Comparison of ENCODE assay signal across 10 cellular contexts in the genomic region with DNA sequence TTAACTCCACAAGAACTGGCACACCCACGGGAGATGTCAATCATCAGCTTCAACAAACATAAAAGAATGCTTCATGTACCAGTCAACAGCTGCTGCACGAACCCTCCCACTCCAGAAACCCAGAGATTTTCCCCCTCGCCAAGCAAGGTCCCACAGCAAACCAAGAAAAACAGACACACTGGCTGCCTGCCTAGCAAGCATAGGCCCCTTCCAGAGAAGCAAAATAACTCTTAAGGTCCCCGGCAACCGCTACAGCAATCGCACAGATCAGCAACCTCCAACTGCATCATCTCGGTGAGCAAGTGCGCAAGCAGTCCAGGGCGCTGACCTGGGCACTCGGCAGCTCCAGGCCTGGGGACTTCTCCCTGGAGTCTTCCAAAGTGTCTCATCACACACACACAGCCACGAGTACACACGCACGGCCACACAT.
DNase-seq lines count a peak whose midpoint lies in the region; ATAC-seq and TF ChIP-seq lines count a peak whose summit lies in the region.
"Had no signal": no experiment of that assay in that cellular context is flagged by ENCODE, and none has a peak within 500 bp of the region (broad histone marks: within the 10 kb centered on the region; RNA-seq: fewer than 3 reads in every experiment).

No MANE protein-coding gene starts in this region.

- no peak for TF ChIP-seq CTCF in endothelial cell (IDR thresholded peaks at IDR 0.05; ENCODE audit: unreplicated experiment)
- no peak for TF ChIP-seq CTCF in nephron (IDR thresholded peaks at IDR 0.05; ENCODE audit: unreplicated experiment in 3 of 3)
- no peak for TF ChIP-seq CTCF in uterus (IDR thresholded peaks at IDR 0.05)
- TF ChIP-seq CTCF in left lung (IDR thresholded peaks at IDR 0.05) = no peak

- H3K4me1 ChIP-seq in uterus = peaks cover 14 to 18% of the 10 kb centered on the region in 2 donors
- peaks cover 6% of the 10 kb centered on the region in 2 donors for H3K4me1 ChIP-seq in left lung
- H3K4me1 ChIP-seq: breast epithelium had no signal

- H3K27ac Mint-ChIP-seq in activated naive CD8-positive, alpha-beta T cell = peak overlapping the region; percentile 55
- no peak overlapping the region for H3K27ac Mint-ChIP-seq in activated naive CD8-positive, alpha-beta T cell treated with anti-CD3 and anti-CD28 coated beads, Interleukin-2, amount 50 U/mL, for 24 hours
- H3K27ac Mint-ChIP-seq in endothelial cell (ENCODE audit: unreplicated experiment) = peak overlapping the region; percentile 22
- H3K27ac Mint-ChIP-seq in nephron = peak overlapping the region; percentile 83 to 86 (median 83)

- H3K27me3 Mint-ChIP-seq in activated naive CD8-positive, alpha-beta T cell = no peaks in the 10 kb centered on the region
- H3K27me3 Mint-ChIP-seq in activated naive CD8-positive, alpha-beta T cell treated with anti-CD3 and anti-CD28 coated beads, Interleukin-2, amount 50 U/mL, for 24 hours = no peaks in the 10 kb centered on the region
- H3K27me3 Mint-ChIP-seq in endothelial cell (ENCODE audit: unreplicated experiment) = peaks cover 16% of the 10 kb centered on the region
- no peaks in the 10 kb centered on the region for H3K27me3 Mint-ChIP-seq in nephron (ENCODE audit: low read depth)

- H3K9me3 Mint-ChIP-seq in activated naive CD8-positive, alpha-beta T cell (ENCODE audit: low read depth) = no peaks in the 10 kb centered on the region
- H3K9me3 Mint-ChIP-seq in activated naive CD8-positive, alpha-beta T cell treated with anti-CD3 and anti-CD28 coated beads, Interleukin-2, amount 50 U/mL, for 24 hours = no peaks in the 10 kb centered on the region
- no peaks in the 10 kb centered on the region for H3K9me3 Mint-ChIP-seq in endothelial cell (ENCODE audit: unreplicated experiment)
- H3K9me3 Mint-ChIP-seq in nephron = no peaks in the 10 kb centered on the region

- H3K27ac ChIP-seq in uterus (peak overlapping the region; percentile 79 to 80), left lung (no peak overlapping the region)

- H3K36me3 Mint-ChIP-seq in activated naive CD8-positive, alpha-beta T cell = no peaks in the 10 kb centered on the region
- peaks cover 38% of the 10 kb centered on the region for H3K36me3 Mint-ChIP-seq in activated naive CD8-positive, alpha-beta T cell treated with anti-CD3 and anti-CD28 coated beads, Interleukin-2, amount 50 U/mL, for 24 hours (ENCODE audit: low read depth)
- H3K36me3 Mint-ChIP-seq in endothelial cell (ENCODE audit: low read depth, unreplicated experiment) = peaks cover 54% of the 10 kb centered on the region
- peaks cover 81% of the 10 kb centered on the region for H3K36me3 Mint-ChIP-seq in nephron (ENCODE audit: low read depth)

- H3K27me3 ChIP-seq in uterus (no peaks in the 10 kb centered on the region), left lung (no peaks in the 10 kb centered on the region)
- H3K27me3 ChIP-seq: breast epithelium had no signal

- no peak overlapping the region for H3K4me3 Mint-ChIP-seq in activated naive CD8-positive, alpha-beta T cell
- no peak overlapping the region for H3K4me3 Mint-ChIP-seq in activated naive CD8-positive, alpha-beta T cell treated with anti-CD3 and anti-CD28 coated beads, Interleukin-2, amount 50 U/mL, for 24 hours
- H3K4me3 Mint-ChIP-seq in endothelial cell (ENCODE audit: unreplicated experiment) (no peak overlapping the region), nephron (peak overlapping the region in 2 of 3 experiments; percentile 1 to 28)

- H3K9me3 ChIP-seq in uterus (no peaks in the 10 kb centered on the region), left lung (no peaks in the 10 kb centered on the region)
- H3K9me3 ChIP-seq: breast epithelium had no signal

- DNase-seq in activated naive CD8-positive, alpha-beta T cell treated with anti-CD3 and anti-CD28 coated beads, Interleukin-2, amount 50 U/mL, for 24 hours = no peak
- DNase-seq in endothelial cell (ENCODE audit: low spot score) (no peak), uterus (peak; percentile 69 to 71), left lung (no peak), activated gamma-delta T cell treated with Interleukin-2 at 50 U/mL for 16 hours (no peak)

- no peak for ATAC-seq in activated naive CD8-positive, alpha-beta T cell treated with anti-CD3 and anti-CD28 coated beads, Interleukin-2, amount 50 U/mL, for 24 hours
- ATAC-seq in GM18520 (IDR thresholded peaks at IDR 0.05; ENCODE audit: unreplicated experiment) (no peak), left lung (no peak)

- intact Hi-C loops in uterus (cut with DNase I; ENCODE audit: low total_unique reads) = no loop called here
- intact Hi-C loops in left lung (cut with DNase I) = no loop called here

- H3K4me1 Mint-ChIP-seq in activated naive CD8-positive, alpha-beta T cell (ENCODE audit: low read depth) = peaks cover 17% of the 10 kb centered on the region
- peaks cover 15% of the 10 kb centered on the region for H3K4me1 Mint-ChIP-seq in activated naive CD8-positive, alpha-beta T cell treated with anti-CD3 and anti-CD28 coated beads, Interleukin-2, amount 50 U/mL, for 24 hours
- peaks cover 26% of the 10 kb centered on the region for H3K4me1 Mint-ChIP-seq in endothelial cell (ENCODE audit: unreplicated experiment)
- H3K4me1 Mint-ChIP-seq in nephron = peaks cover 65% of the 10 kb centered on the region

- no peak for TF ChIP-seq POLR2A in uterus (IDR thresholded peaks at IDR 0.05)

- H3K4me3 ChIP-seq in uterus = no peak overlapping the region
- H3K4me3 ChIP-seq in left lung = no peak overlapping the region
- H3K4me3 ChIP-seq: breast epithelium, lung had no signal

- no peaks in the 10 kb centered on the region for H3K36me3 ChIP-seq in uterus
- peaks cover 0 to 85% of the 10 kb centered on the region in 2 donors for H3K36me3 ChIP-seq in left lung

Comparison
In these comparisons a context has a peak if more than half of its experiments do, and no peak if none do; other contexts are left out.
1. H3K4me3 Mint-ChIP-seq: peak in nephron (2 of 3); none in activated naive CD8-positive, alpha-beta T cell (single experiment), activated naive CD8-positive, alpha-beta T cell treated with anti-CD3 and anti-CD28 coated beads, Interleukin-2, amount 50 U/mL, for 24 hours (single experiment) and endothelial cell (single experiment).
2. DNase-seq: peak in uterus (2 of 2); none in activated naive CD8-positive, alpha-beta T cell treated with anti-CD3 and anti-CD28 coated beads, Interleukin-2, amount 50 U/mL, for 24 hours (single experiment), endothelial cell (single experiment), left lung (0 of 2) and activated gamma-delta T cell treated with Interleukin-2 at 50 U/mL for 16 hours (single experiment).
3. H3K27ac ChIP-seq: peak in uterus (2 of 2); none in left lung (0 of 2).